ENCODE assay signal across 27 cellular contexts in genomic region chr3:15452156-15452555, GRCh38.
"Had no signal": no experiment of that assay in that cellular context is flagged by ENCODE, and none has a peak within 500 bp of the region (broad histone marks: within the 10 kb centered on the region; RNA-seq: fewer than 3 reads in every experiment).

No MANE protein-coding gene starts in this region.

- ATAC-seq: naive thymus-derived CD8-positive, alpha-beta T cell; pancreas; right cardiac atrium; right lobe of liver; stimulated activated memory B cell treated with anti-CD40 and anti-IgM and Interleukin-4, amounts not matched to agents 10 μg/mL and 1 μg/mL and 100 μg/mL, for 72 hours; stimulated activated naive CD8-positive, alpha-beta T cell treated with anti-CD3 and anti-CD28 coated beads, Interleukin-15, amount 100 ng/mL, for 72 hours; stimulated activated naive CD8-positive, alpha-beta T cell treated with anti-CD3 and anti-CD28 coated beads, Interleukin-15, Interleukin-2, amounts not matched to agents 100 U/mL and 50 U/mL, for 24 hours had no signal

- H3K27ac ChIP-seq: neutrophil, pancreas, prostate gland, right lobe of liver, sigmoid colon, suprapubic skin, testis, tibial artery, transverse colon, upper lobe of left lung, uterus had no signal

- H3K4me1 ChIP-seq: pancreas, prostate gland, right lobe of liver, sigmoid colon, suprapubic skin, testis, tibial artery, transverse colon, upper lobe of left lung, uterus had no signal

- H3K27me3 ChIP-seq: neutrophil, pancreas, right lobe of liver, sigmoid colon, suprapubic skin, testis, tibial artery, transverse colon, upper lobe of left lung, uterus had no signal

- H3K36me3 ChIP-seq: neutrophil, pancreas, prostate gland, right lobe of liver, transverse colon, upper lobe of left lung, uterus had no signal

- H3K4me3 ChIP-seq: pancreas, prostate gland, right lobe of liver, sigmoid colon, suprapubic skin, testis, tibial artery, transverse colon, upper lobe of left lung, uterus had no signal

- FAIRE-seq: pancreas, small intestine had no signal

- H3K9me3 ChIP-seq: neutrophil, pancreas, prostate gland, right lobe of liver, sigmoid colon, suprapubic skin, testis, tibial artery, transverse colon, upper lobe of left lung, uterus had no signal

- DNase-seq: naive B cell; naive thymus-derived CD8-positive, alpha-beta T cell; nephron progenitor cell; nucleus accumbens; pancreas; retina; right cardiac atrium; right lobe of liver; sigmoid colon; small intestine; stimulated activated CD4-positive, alpha-beta T cell treated with anti-CD3 and anti-CD28 coated beads, Interleukin-15, amount 100 ng/mL, for 24 hours; stimulated activated CD4-positive, alpha-beta T cell treated with anti-CD3 and anti-CD28 coated beads, Interleukin-2, amount 100 ng/mL, for 24 hours; stimulated activated CD4-positive, alpha-beta T cell treated with anti-CD3 and anti-CD28 coated beads, Interleukin-2, amount 100 ng/mL, for 48 hours; stimulated activated CD4-positive, alpha-beta T cell treated with anti-CD3 and anti-CD28 coated beads, Interleukin-4, amount 100 ng/mL, for 24 hours; stimulated activated naive CD4-positive, alpha-beta T cell; stimulated activated naive CD8-positive, alpha-beta T cell treated with anti-CD3 and anti-CD28 coated beads, Interleukin-15, amount 100 ng/mL, for 72 hours; stimulated activated naive CD8-positive, alpha-beta T cell treated with anti-CD3 and anti-CD28 coated beads, Interleukin-15, Interleukin-2, amounts not matched to agents 100 U/mL and 50 U/mL, for 24 hours; substantia nigra; testis; transverse colon; uterus had no signal
